8 cellular contexts compared by ENCODE assay signal in genomic region chr4:49120804-49121203, GRCh38.
DNase-seq lines count a peak whose midpoint lies in the region; ATAC-seq, FAIRE-seq and TF ChIP-seq lines count a peak whose summit lies in the region.
"Not testable (repeated sequence)": the region's sequence is repeated elsewhere in the genome, so short reads cannot be mapped to it uniquely, and the experiment has no call there.

No MANE protein-coding gene starts in this region.

- not testable (repeated sequence) for TF ChIP-seq EP300 in K562 (IDR thresholded peaks at IDR 0.05; ENCODE audit: low read length)

- H3K9me2 ChIP-seq in OCI-LY7 (ENCODE audit: insufficient read depth, low read length), result not testable (repeated sequence)

- intact Hi-C loops in OCI-LY7 (cut with micrococcal nuclease; ENCODE audit: unreplicated experiment); K562 (cut with micrococcal nuclease); lower lobe of right lung (cut with DNase I): not testable (repeated sequence)

- in situ Hi-C loops in K562 (cut with MboI), result not testable (repeated sequence)

- H3K27ac ChIP-seq in OCI-LY7 (ENCODE audit: low read depth, low read length, poor library complexity, severe bottlenecking); K562 (ENCODE audit: extremely low read depth, low read depth, low read length); lower lobe of right lung: not testable (repeated sequence)

- H3K36me3 Mint-ChIP-seq in stimulated activated memory B cell treated with anti-CD40 and anti-IgM and Interleukin-4, amounts not matched to agents 10 μg/mL and 1 μg/mL and 100 μg/mL, for 72 hours, result peaks cover 26% of the 10 kb centered on the region

- H3K4me1 Mint-ChIP-seq in stimulated activated memory B cell treated with anti-CD40 and anti-IgM and Interleukin-4, amounts not matched to agents 10 μg/mL and 1 μg/mL and 100 μg/mL, for 72 hours, result not testable (repeated sequence)

- not testable (repeated sequence) for FAIRE-seq in K562 (lab: Jason Lieb, UNC)

- CTCF ChIA-PET in OCI-LY7 (lab: Charles Lee; ENCODE audit: unreplicated experiment); K562 (lab: Yijun Ruan, JAX; ENCODE audit: low intra/inter-chr PET ratio): not testable (repeated sequence)

- not testable (repeated sequence) for H3K4me1 ChIP-seq in OCI-LY7 (ENCODE audit: insufficient read depth, low read length, poor library complexity, severe bottlenecking); K562 (replicated peaks in 1 of 2; ENCODE audit: control insufficient read depth in 2 of 2, insufficient read depth in 2 of 2, low read length in 2 of 2); lower lobe of right lung

- H3K36me3 ChIP-seq in OCI-LY7 (ENCODE audit: insufficient read depth, low read length); K562 (ENCODE audit: control insufficient read depth, insufficient read depth, low read length); lower lobe of right lung: not testable (repeated sequence)

- H3K79me2 ChIP-seq in OCI-LY7 (ENCODE audit: insufficient read depth, low read depth, low read length); K562 (ENCODE audit: control insufficient read depth, insufficient read depth, low read length): not testable (repeated sequence)

- not testable (repeated sequence) for H4K20me1 ChIP-seq in OCI-LY7 (ENCODE audit: insufficient read depth, low read length); K562 (replicated peaks; ENCODE audit: control insufficient read depth, insufficient read depth, low read length)

- not testable (repeated sequence) for TF ChIP-seq POLR2A in K562 (conservative IDR thresholded peaks at IDR 0.05)

- not testable (repeated sequence) for H3K27me3 Mint-ChIP-seq in stimulated activated memory B cell treated with anti-CD40 and anti-IgM and Interleukin-4, amounts not matched to agents 10 μg/mL and 1 μg/mL and 100 μg/mL, for 72 hours

- not testable (repeated sequence) for H3K4me3 ChIP-seq in OCI-LY7 (ENCODE audit: low read depth, low read length, poor library complexity, severe bottlenecking); K562; fibroblast of the aortic adventitia (ENCODE audit: low read depth, low read length); lower lobe of right lung

- DNase-seq in ELF-1 (ENCODE audit: low read depth, low spot score) (peak; percentile 0), OCI-LY7 (ENCODE audit: low spot score) (peak; percentile 43), fibroblast of the aortic adventitia (ENCODE audit: low read depth) (peak; percentile 54)
- not testable (repeated sequence) for DNase-seq in K562 (ENCODE audit: extremely low read depth in 1 of 4, low spot score in 3 of 4); lower lobe of right lung

- not testable (repeated sequence) for H2AFZ ChIP-seq in OCI-LY7 (ENCODE audit: low read length); K562 (ENCODE audit: low read depth, low read length)

- H3K9me3 Mint-ChIP-seq in stimulated activated memory B cell treated with anti-CD40 and anti-IgM and Interleukin-4, amounts not matched to agents 10 μg/mL and 1 μg/mL and 100 μg/mL, for 72 hours, result peaks cover 49% of the 10 kb centered on the region

- POLR2A ChIA-PET in OCI-LY7 (lab: Charles Lee); K562 (lab: Yijun Ruan, JAX): not testable (repeated sequence)

- TF ChIP-seq RAD21 in K562 (CRISPR knock-in tag; conservative IDR thresholded peaks at IDR 0.05 in 1 of 2, IDR thresholded peaks at IDR 0.05 in 1 of 2), result not testable (repeated sequence)

- H3K9ac ChIP-seq in K562 (ENCODE audit: insufficient read depth in 1 of 2, low read depth in 2 of 2, low read length in 2 of 2), result not testable (repeated sequence)

- WGBS in K562 (ENCODE audit: insufficient coverage, low coverage, missing lambda C conversion rate), result 3% methylated on average over 10 of the region's 10 CpGs

- H3K4me2 ChIP-seq in OCI-LY7 (ENCODE audit: low read length); K562 (ENCODE audit: insufficient read depth, low read length): not testable (repeated sequence)

- not testable (repeated sequence) for H3K4me3 Mint-ChIP-seq in stimulated activated memory B cell treated with anti-CD40 and anti-IgM and Interleukin-4, amounts not matched to agents 10 μg/mL and 1 μg/mL and 100 μg/mL, for 72 hours

- ATAC-seq in GM21717 (IDR thresholded peaks at IDR 0.05; ENCODE audit: unreplicated experiment) (peak; percentile 70), HG03175 (IDR thresholded peaks at IDR 0.05; ENCODE audit: unreplicated experiment) (peak; percentile 36), K562 (peak; percentile 65), lower lobe of right lung (peak; percentile 78 to 89)
- ATAC-seq in stimulated activated memory B cell treated with anti-CD40 and anti-IgM and Interleukin-4, amounts not matched to agents 10 μg/mL and 1 μg/mL and 100 μg/mL, for 72 hours, result peak; percentile 77

- TF ChIP-seq CTCF in OCI-LY7 (conservative IDR thresholded peaks at IDR 0.05; ENCODE audit: low read length); K562 (IDR thresholded peaks at IDR 0.05 in 2 of 3, conservative IDR thresholded peaks at IDR 0.05 in 1 of 3; ENCODE audit: insufficient read depth in 2 of 3, low read depth in 1 of 3, low read length in 3 of 3); fibroblast of the aortic adventitia (IDR thresholded peaks at IDR 0.05; ENCODE audit: insufficient read depth, low read length); lower lobe of right lung (IDR thresholded peaks at IDR 0.05): not testable (repeated sequence)

- not testable (repeated sequence) for H3K27ac Mint-ChIP-seq in stimulated activated memory B cell treated with anti-CD40 and anti-IgM and Interleukin-4, amounts not matched to agents 10 μg/mL and 1 μg/mL and 100 μg/mL, for 72 hours

- H3K9me3 ChIP-seq in OCI-LY7 (ENCODE audit: low read length), result peaks cover 41% of the 10 kb centered on the region
- H3K9me3 ChIP-seq in K562 (replicated peaks; ENCODE audit: control insufficient read depth, insufficient read depth, low read depth, low read length), result not testable (repeated sequence)
- peaks cover 29% of the 10 kb centered on the region for H3K9me3 ChIP-seq in lower lobe of right lung

- BruUV-seq in OCI-LY7 (replicated peaks; lab: Mats Ljungman, UMichigan); K562 (replicated peaks; lab: Mats Ljungman, UMichigan): not testable (repeated sequence)

- H3K9me1 ChIP-seq in K562 (ENCODE audit: control insufficient read depth, insufficient read depth, low read length), result not testable (repeated sequence)

- H3K27me3 ChIP-seq in K562 (ENCODE audit: control insufficient read depth in 2 of 2, insufficient read depth in 2 of 2, low read length in 2 of 2); lower lobe of right lung (ENCODE audit: low read depth): not testable (repeated sequence)

TF ChIP-seq in K562, 482 proteins besides CTCF, POLR2A, EP300 and RAD21:
- TF ChIP-seq CBX3 (IDR thresholded peaks at IDR 0.05; ENCODE audit: borderline replicate concordance in 1 of 2, low read length in 2 of 2), result peak in 1 of 2 experiments; percentile 85; a peak in 1 of 3 replicates
